2 cellular contexts compared by ENCODE assay signal in genomic region chr14:32481707-32482106, GRCh38.
TF ChIP-seq lines count a peak whose summit lies in the region.

No MANE protein-coding gene starts in this region.

TF ChIP-seq in IMR-90, 13 proteins besides CTCF, POLR2A, EP300 and RAD21:
- TF ChIP-seq RCOR1 (IDR thresholded peaks at IDR 0.05; ENCODE audit: insufficient replicate concordance, low read length) (no peak), RFX5 (IDR thresholded peaks at IDR 0.05; ENCODE audit: low read depth, low read length) (no peak), CEBPB (IDR thresholded peaks at IDR 0.05; ENCODE audit: low read depth, low read length) (no peak), MAZ (IDR thresholded peaks at IDR 0.05; ENCODE audit: borderline replicate concordance, low read depth, low read length) (no peak), MXI1 (IDR thresholded peaks at IDR 0.05; ENCODE audit: borderline replicate concordance, low read depth, low read length) (no peak), SMC3 (IDR thresholded peaks at IDR 0.05; ENCODE audit: low read depth, low read length) (no peak), BHLHE40 (IDR thresholded peaks at IDR 0.05; ENCODE audit: low read depth, low read length) (no peak)

TF ChIP-seq in K562, 482 proteins besides CTCF, POLR2A, EP300 and RAD21:
- TF ChIP-seq SRSF3 (IDR thresholded peaks at IDR 0.05; ENCODE audit: insufficient read depth, low read length) (no peak), SPI1 (IDR thresholded peaks at IDR 0.05; ENCODE audit: borderline replicate concordance, low read depth, low read length) (peak; percentile 87)
